22 cellular contexts compared by ENCODE assay signal in the genomic region with DNA sequence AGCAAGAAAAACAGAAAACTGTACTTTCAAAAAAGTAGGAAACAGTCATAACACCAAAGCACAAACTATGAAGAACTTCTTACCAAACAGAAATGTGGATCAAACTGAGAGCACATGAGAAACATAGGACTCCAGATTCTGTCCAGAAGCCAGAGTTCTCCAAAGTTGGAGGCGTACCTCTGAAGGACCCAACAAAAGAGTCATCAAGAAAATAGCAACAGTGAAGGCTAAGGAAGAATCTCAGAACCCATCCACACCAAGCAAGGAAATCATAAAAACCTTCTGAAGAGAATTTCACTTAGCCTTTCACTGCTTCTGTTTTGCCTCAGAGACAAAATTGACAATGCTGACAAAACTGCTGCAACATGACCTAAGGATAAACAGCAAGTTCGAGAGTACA. TPM values are rescaled to one million over a fixed set of nuclear protein-coding genes. Genes with fewer than 3 reads are reported as not detected.
DNase-seq lines count a peak whose midpoint lies in the region; ATAC-seq, FAIRE-seq and TF ChIP-seq lines count a peak whose summit lies in the region.
"Had no signal": no experiment of that assay in that cellular context is flagged by ENCODE, and none has a peak within 500 bp of the region (broad histone marks: within the 10 kb centered on the region; RNA-seq: fewer than 3 reads in every experiment).

No MANE protein-coding gene starts in this region.

- no peaks in the 10 kb centered on the region for H3K27me3 Mint-ChIP-seq in CD8-positive, alpha-beta T cell (ENCODE audit: low read depth)
- no peaks in the 10 kb centered on the region for H3K27me3 Mint-ChIP-seq in activated T-helper 17 cell treated with anti-CD3 and anti-CD28 coated beads, Interleukin-2, amount 50 U/mL, for 72 hours
- H3K27me3 Mint-ChIP-seq: activated B cell treated with CpG ODN at 0.5 μM for 24 hours had no signal

- no peaks in the 10 kb centered on the region for H3K27me3 ChIP-seq in CD8-positive, alpha-beta T cell (ENCODE audit: insufficient read depth, low read length)
- no peaks in the 10 kb centered on the region for H3K27me3 ChIP-seq in layer of hippocampus (ENCODE audit: control insufficient read depth, insufficient read depth, low read length)
- H3K27me3 ChIP-seq: colonic mucosa had no signal

- H3K36me3 Mint-ChIP-seq in CD8-positive, alpha-beta T cell, result peaks cover 25% of the 10 kb centered on the region
- H3K36me3 Mint-ChIP-seq in activated T-helper 17 cell treated with anti-CD3 and anti-CD28 coated beads, Interleukin-2, amount 50 U/mL, for 72 hours (ENCODE audit: low read depth), result peaks cover 56% of the 10 kb centered on the region

- TF ChIP-seq CTCF in CD8-positive, alpha-beta T cell (IDR thresholded peaks at IDR 0.05), result no peak

- peak overlapping the region; percentile 37 for H3K4me3 Mint-ChIP-seq in CD8-positive, alpha-beta T cell
- H3K4me3 Mint-ChIP-seq in activated T-helper 17 cell treated with anti-CD3 and anti-CD28 coated beads, Interleukin-2, amount 50 U/mL, for 72 hours, result no peak overlapping the region
- H3K4me3 Mint-ChIP-seq: activated B cell treated with CpG ODN at 0.5 μM for 24 hours; stimulated activated effector memory CD8-positive, alpha-beta T cell treated with anti-CD3 and anti-CD28 coated beads, Interleukin-12 subunit alpha, Interleukin-12 subunit beta, amount 100 ng/mL, for 72 hours had no signal

- H3K36me3 ChIP-seq in CD8-positive, alpha-beta T cell (ENCODE audit: insufficient read depth, low read length), result no peaks in the 10 kb centered on the region
- H3K36me3 ChIP-seq: colonic mucosa had no signal

- ATAC-seq in CD8-positive, alpha-beta T cell, result no peak
- no peak for ATAC-seq in activated T-helper 17 cell treated with anti-CD3 and anti-CD28 coated beads, Interleukin-2, amount 50 U/mL, for 72 hours (replicated peaks)
- no peak for ATAC-seq in HG03520 (IDR thresholded peaks at IDR 0.05; ENCODE audit: unreplicated experiment)
- ATAC-seq: lower lobe of right lung; stimulated activated effector memory CD8-positive, alpha-beta T cell treated with anti-CD3 and anti-CD28 coated beads, Interleukin-12 subunit alpha, Interleukin-12 subunit beta, amount 100 ng/mL, for 72 hours had no signal

- peaks cover 65% of the 10 kb centered on the region for H3K4me1 Mint-ChIP-seq in CD8-positive, alpha-beta T cell (ENCODE audit: low read depth)
- peaks cover 26% of the 10 kb centered on the region for H3K4me1 Mint-ChIP-seq in activated T-helper 17 cell treated with anti-CD3 and anti-CD28 coated beads, Interleukin-2, amount 50 U/mL, for 72 hours

- peak overlapping the region; percentile 75 for H3K27ac Mint-ChIP-seq in CD8-positive, alpha-beta T cell
- peak overlapping the region; percentile 21 for H3K27ac Mint-ChIP-seq in activated T-helper 17 cell treated with anti-CD3 and anti-CD28 coated beads, Interleukin-2, amount 50 U/mL, for 72 hours
- H3K27ac Mint-ChIP-seq: activated B cell treated with CpG ODN at 0.5 μM for 24 hours; stimulated activated effector memory CD8-positive, alpha-beta T cell treated with anti-CD3 and anti-CD28 coated beads, Interleukin-12 subunit alpha, Interleukin-12 subunit beta, amount 100 ng/mL, for 72 hours had no signal

- intact Hi-C loops in CD8-positive, alpha-beta T cell (cut with DNase I, micrococcal nuclease), result no loop called here

- DNase-seq in CD8-positive, alpha-beta T cell, result no peak
- DNase-seq in GM12892 (ENCODE audit: insufficient read length) (no peak), SW 1271 (lab: John Stamatoyannopoulos, UW) (no peak), NCI-H82 treated with DMSO at 0.1 percent for 48 hours (lab: John Stamatoyannopoulos, UW; ENCODE audit: unreplicated experiment) (no peak)
- no peak for DNase-seq in stimulated activated CD4-positive, alpha-beta T cell treated with anti-CD3 and anti-CD28 coated beads, Interleukin-4, amount 100 ng/mL, for 1 hour
- DNase-seq: activated B cell treated with CpG ODN at 0.5 μM for 24 hours; Caco-2; colonic mucosa; IMR-90; lower lobe of right lung; NCI-H2081 treated with DMSO at 0.1 percent for 48 hours; NCI-H446; SHP77 treated with DMSO at 0.1 percent for 48 hours; stimulated activated CD4-positive, alpha-beta T cell treated with anti-CD3 and anti-CD28 coated beads, Interleukin-1b, Interleukin-23, amount 100 ng/mL, for 48 hours; trophoblast cell had no signal

- no peaks in the 10 kb centered on the region for H3K9me3 ChIP-seq in CD8-positive, alpha-beta T cell (ENCODE audit: low read length)
- H3K9me3 ChIP-seq: Caco-2, colonic mucosa, lower lobe of right lung had no signal

- no peak overlapping the region for H3K4me3 ChIP-seq in CD8-positive, alpha-beta T cell (ENCODE audit: low read depth, low read length)
- H3K4me3 ChIP-seq: colonic mucosa, lower lobe of right lung, skin epidermis had no signal

- no peaks in the 10 kb centered on the region for H3K9me3 Mint-ChIP-seq in CD8-positive, alpha-beta T cell
- no peaks in the 10 kb centered on the region for H3K9me3 Mint-ChIP-seq in activated T-helper 17 cell treated with anti-CD3 and anti-CD28 coated beads, Interleukin-2, amount 50 U/mL, for 72 hours
- H3K9me3 Mint-ChIP-seq: activated B cell treated with CpG ODN at 0.5 μM for 24 hours; stimulated activated effector memory CD8-positive, alpha-beta T cell treated with anti-CD3 and anti-CD28 coated beads, Interleukin-12 subunit alpha, Interleukin-12 subunit beta, amount 100 ng/mL, for 72 hours had no signal

- POLR2A ChIA-PET in CD8-positive, alpha-beta T cell (lab: Charles Lee), result interaction anchor here (0.7 kb wide), 1 partner anchor 29 kb away, joined by 3 read pairs; no protein-coding TSS in a partner anchor

- H3K4me1 ChIP-seq in CD8-positive, alpha-beta T cell (ENCODE audit: insufficient read depth, low read length), result peaks cover 44% of the 10 kb centered on the region
- H3K4me1 ChIP-seq: Caco-2, colonic mucosa, lower lobe of right lung had no signal

- H3K27ac ChIP-seq in CD8-positive, alpha-beta T cell (ENCODE audit: low read depth, low read length), result no peak overlapping the region
- peak overlapping the region; percentile 20 for H3K27ac ChIP-seq in layer of hippocampus (ENCODE audit: low read depth, low read length)
- H3K27ac ChIP-seq: colonic mucosa, lower lobe of right lung, skin epidermis had no signal

- CTCF ChIA-PET in CD8-positive, alpha-beta T cell (lab: Charles Lee), result no interaction called here

- FAIRE-seq in GM12892 (lab: Jason Lieb, UNC), result peak; percentile 67
- FAIRE-seq: GM12891, keratinocyte had no signal

- TF ChIP-seq POLR2A in GM12892 (IDR thresholded peaks at IDR 0.05; ENCODE audit: low read depth, low read length), result no peak

RNA-seq across cellular contexts. Expression of a gene that starts 29.4 kb away (rescaled TPM):
- total RNA-seq in CD8-positive, alpha-beta T cell, result 100 to 1,000 TPM; 119 to 123 TPM
- polyA plus RNA-seq in GM12892 (2012; ENCODE audit: missing spikeins), result 90.0 TPM
- total RNA-seq in activated T-helper 17 cell treated with anti-CD3 and anti-CD28 coated beads, Interleukin-2, amount 50 U/mL, for 72 hours, result 100 to 1,000 TPM; 149 to 167 TPM
